In genomic region chr19:38263696-38264485, GRCh38 we compare ENCODE assay signal across 8 cellular contexts. TPM values are rescaled to one million over a fixed set of nuclear protein-coding genes. Genes with fewer than 3 reads are reported as not detected.
DNase-seq lines count a peak whose midpoint lies in the region; ATAC-seq and TF ChIP-seq lines count a peak whose summit lies in the region.

No MANE protein-coding gene starts in this region.

- H3K36me3 Mint-ChIP-seq in activated CD8-positive, alpha-beta memory T cell treated with anti-CD3 and anti-CD28 coated beads, Interleukin-2, amount 10 ng/mL, durations not matched to agents 7 days and 5 days: no peaks in the 10 kb centered on the region
- no peaks in the 10 kb centered on the region for H3K36me3 Mint-ChIP-seq in naive thymus-derived CD8-positive, alpha-beta T cell

- peak; percentile 45 for ATAC-seq in GM21528 (IDR thresholded peaks at IDR 0.05; ENCODE audit: low FRiP score, unreplicated experiment)
- peak; percentile 88 for ATAC-seq in activated CD8-positive, alpha-beta memory T cell treated with anti-CD3 and anti-CD28 coated beads, Interleukin-2, amount 10 ng/mL, durations not matched to agents 7 days and 5 days
- ATAC-seq in naive thymus-derived CD8-positive, alpha-beta T cell: peak; percentile 78 to 80
- no peak for ATAC-seq in HG02623 (IDR thresholded peaks at IDR 0.05; ENCODE audit: unreplicated experiment)

- CTCF ChIA-PET in activated CD8-positive, alpha-beta memory T cell treated with anti-CD3 and anti-CD28 coated beads, Interleukin-2, amount 10 ng/mL, durations not matched to agents 7 days and 5 days (lab: Charles Lee): interaction anchor here (1.0 to 1.6 kb wide), 3 partner anchors 20 to 361 kb away, joined by 3 to 5 read pairs (median 3); no protein-coding TSS in a partner anchor

- POLR2A ChIA-PET in naive thymus-derived CD8-positive, alpha-beta T cell (lab: Charles Lee): interaction anchor here (0.7 to 2.6 kb wide), 3 partner anchors 20 to 110 kb away, joined by 4 to 11 read pairs (median 5); partner anchors contain the start of genes PSMD8 and YIF1B

- peak overlapping the region; percentile 91 for H3K4me3 ChIP-seq in epithelial cell of proximal tubule (ENCODE audit: low read depth, low read length)

- peaks cover 19% of the 10 kb centered on the region for H3K4me1 Mint-ChIP-seq in activated CD8-positive, alpha-beta memory T cell treated with anti-CD3 and anti-CD28 coated beads, Interleukin-2, amount 10 ng/mL, durations not matched to agents 7 days and 5 days
- H3K4me1 Mint-ChIP-seq in naive thymus-derived CD8-positive, alpha-beta T cell: peaks cover 27 to 45% (median 41%) of the 10 kb centered on the region in 4 donors

- H3K4me3 Mint-ChIP-seq in activated CD8-positive, alpha-beta memory T cell treated with anti-CD3 and anti-CD28 coated beads, Interleukin-2, amount 10 ng/mL, durations not matched to agents 7 days and 5 days: peak overlapping the region; percentile 63
- H3K4me3 Mint-ChIP-seq in naive thymus-derived CD8-positive, alpha-beta T cell: peak overlapping the region; percentile 77 to 94 (median 88)

- H3K27me3 Mint-ChIP-seq in activated CD8-positive, alpha-beta memory T cell treated with anti-CD3 and anti-CD28 coated beads, Interleukin-2, amount 10 ng/mL, durations not matched to agents 7 days and 5 days: peaks cover 11% of the 10 kb centered on the region
- H3K27me3 Mint-ChIP-seq in naive thymus-derived CD8-positive, alpha-beta T cell: peaks cover 0 to 4% (median 0%) of the 10 kb centered on the region in 5 donors

- H3K9me3 Mint-ChIP-seq in activated CD8-positive, alpha-beta memory T cell treated with anti-CD3 and anti-CD28 coated beads, Interleukin-2, amount 10 ng/mL, durations not matched to agents 7 days and 5 days (ENCODE audit: low read depth): no peaks in the 10 kb centered on the region
- no peaks in the 10 kb centered on the region for H3K9me3 Mint-ChIP-seq in naive thymus-derived CD8-positive, alpha-beta T cell

- H3K27ac Mint-ChIP-seq in activated CD8-positive, alpha-beta memory T cell treated with anti-CD3 and anti-CD28 coated beads, Interleukin-2, amount 10 ng/mL, durations not matched to agents 7 days and 5 days: peak overlapping the region; percentile 60
- H3K27ac Mint-ChIP-seq in naive thymus-derived CD8-positive, alpha-beta T cell: peak overlapping the region in 9 of 10 donors; percentile 63 to 95 (median 82)

- peak; percentile 63 for DNase-seq in AG08396 (ENCODE audit: low spot score)
- peak; percentile 99 for DNase-seq in NCI-H2227 (lab: John Stamatoyannopoulos, UW; ENCODE audit: unreplicated experiment)
- peak; percentile 71 for DNase-seq in activated CD8-positive, alpha-beta memory T cell treated with anti-CD3 and anti-CD28 coated beads, Interleukin-2, amount 10 ng/mL, durations not matched to agents 7 days and 5 days
- DNase-seq in epithelial cell of proximal tubule (ENCODE audit: low read depth): no peak
- DNase-seq in naive thymus-derived CD8-positive, alpha-beta T cell: peak in 9 of 10 donors; percentile 71 to 88 (median 79)
- DNase-seq in stimulated activated naive CD4-positive, alpha-beta T cell treated with Interleukin-2 at 50 U/mL for 16 hours (lab: John Stamatoyannopoulos, UW): peak; percentile 59

- no peak for TF ChIP-seq CTCF in epithelial cell of proximal tubule (conservative IDR thresholded peaks at IDR 0.05; ENCODE audit: low read depth, low read length)

RNA-seq across cellular contexts. Expression of gene SPINT2, which starts 0.5 kb away (rescaled TPM):
- total RNA-seq in activated CD8-positive, alpha-beta memory T cell treated with anti-CD3 and anti-CD28 coated beads, Interleukin-2, amount 10 ng/mL, durations not matched to agents 7 days and 5 days: 10 to 100 TPM in 1 of 2 experiments, 1 to 10 TPM in 1; 9.3 to 15.6 TPM
- total RNA-seq in epithelial cell of proximal tubule: 539 and 548 TPM in 2 replicates
- 10 to 100 TPM; 49.6 to 50.5 TPM for total RNA-seq in naive thymus-derived CD8-positive, alpha-beta T cell
- polyA plus RNA-seq in naive thymus-derived CD8-positive, alpha-beta T cell: 100 to 1,000 TPM; 139 to 162 (median 158) TPM

RNA-seq across cellular contexts. Expression of gene PPP1R14A, which starts 7.7 kb away (rescaled TPM):
- not detected for total RNA-seq in activated CD8-positive, alpha-beta memory T cell treated with anti-CD3 and anti-CD28 coated beads, Interleukin-2, amount 10 ng/mL, durations not matched to agents 7 days and 5 days
- total RNA-seq in epithelial cell of proximal tubule: 13.4 and 14.3 TPM in 2 replicates
- 1 to 10 TPM in 1 of 2 experiments, under 1 TPM in 1; 0.94 to 1.2 TPM for total RNA-seq in naive thymus-derived CD8-positive, alpha-beta T cell
- polyA plus RNA-seq in naive thymus-derived CD8-positive, alpha-beta T cell: not detected

RNA-seq across cellular contexts. Expression of gene DPF1, which starts 39.9 kb away (rescaled TPM):
- under 1 TPM in 1 of 2 experiments, not detected in 1; 0.47 TPM for total RNA-seq in activated CD8-positive, alpha-beta memory T cell treated with anti-CD3 and anti-CD28 coated beads, Interleukin-2, amount 10 ng/mL, durations not matched to agents 7 days and 5 days
- 1.3 and 2.6 TPM in 2 replicates for total RNA-seq in epithelial cell of proximal tubule
- not detected for total RNA-seq in naive thymus-derived CD8-positive, alpha-beta T cell
- polyA plus RNA-seq in naive thymus-derived CD8-positive, alpha-beta T cell: not detected

RNA-seq across cellular contexts. Expression of gene C19orf33, which starts 40.2 kb away (rescaled TPM):
- total RNA-seq in activated CD8-positive, alpha-beta memory T cell treated with anti-CD3 and anti-CD28 coated beads, Interleukin-2, amount 10 ng/mL, durations not matched to agents 7 days and 5 days: not detected
- total RNA-seq in epithelial cell of proximal tubule: 267 and 305 TPM in 2 replicates
- 1 to 10 TPM in 1 of 2 experiments, not detected in 1; 1.2 TPM for total RNA-seq in naive thymus-derived CD8-positive, alpha-beta T cell
- 1 to 10 TPM in 1 of 3 donors, not detected in 2; 1.1 TPM for polyA plus RNA-seq in naive thymus-derived CD8-positive, alpha-beta T cell

RNA-seq across cellular contexts. Expression of gene YIF1B, which starts 51.9 kb away (rescaled TPM):
- total RNA-seq in activated CD8-positive, alpha-beta memory T cell treated with anti-CD3 and anti-CD28 coated beads, Interleukin-2, amount 10 ng/mL, durations not matched to agents 7 days and 5 days: 10 to 100 TPM; 69.7 to 76.7 TPM
- 72.2 and 90.6 TPM in 2 replicates for total RNA-seq in epithelial cell of proximal tubule
- total RNA-seq in naive thymus-derived CD8-positive, alpha-beta T cell: 10 to 100 TPM; 33.7 to 36.4 TPM
- 10 to 100 TPM; 40.7 to 47.8 (median 44.9) TPM for polyA plus RNA-seq in naive thymus-derived CD8-positive, alpha-beta T cell

Comparison
In these comparisons a context has a peak if more than half of its experiments do, and no peak if none do; other contexts are left out.
1. RNA of gene SPINT2, which starts 0.5 kb away (total RNA-seq): 539 to 548 TPM in epithelial cell of proximal tubule; 49.6 to 50.5 TPM in naive thymus-derived CD8-positive, alpha-beta T cell and 9.3 to 15.6 TPM in activated CD8-positive, alpha-beta memory T cell treated with anti-CD3 and anti-CD28 coated beads, Interleukin-2, amount 10 ng/mL, durations not matched to agents 7 days and 5 days; every median in the first group is over 10 times any median in the second.